Comparison of ENCODE assay signal across 14 cellular contexts in genomic region chr10:113047605-113047962, GRCh38.
A peak's percentile ranks its signal among the peaks of the same experiment; 100 is the strongest.
DNase-seq lines count a peak whose midpoint lies in the region; ATAC-seq and TF ChIP-seq lines count a peak whose summit lies in the region.
"Had no signal": no experiment of that assay in that cellular context is flagged by ENCODE, and none has a peak within 500 bp of the region (broad histone marks: within the 10 kb centered on the region; RNA-seq: fewer than 3 reads in every experiment).

No MANE protein-coding gene starts in this region.

- H3K4me1 Mint-ChIP-seq in activated naive CD8-positive, alpha-beta T cell treated with anti-CD3 and anti-CD28 coated beads for 36 hours: peaks cover 20% of the 10 kb centered on the region

- H3K9me3 ChIP-seq in adipocyte (ENCODE audit: control insufficient read depth, low read length) (no peaks in the 10 kb centered on the region), ovary (no peaks in the 10 kb centered on the region), testis (no peaks in the 10 kb centered on the region)

- H3K4me3 Mint-ChIP-seq in activated naive CD8-positive, alpha-beta T cell treated with anti-CD3 and anti-CD28 coated beads for 36 hours: no peak overlapping the region
- H3K4me3 Mint-ChIP-seq: activated CD8-positive, alpha-beta T cell treated with anti-CD3 and anti-CD28 coated beads, Interleukin-2, amount 10 ng/mL, durations not matched to agents 7 days and 5 days; T-helper 17 cell had no signal

- H3K4me1 ChIP-seq in adipocyte (ENCODE audit: control insufficient read depth, insufficient read depth, low read length) (peaks cover 75% of the 10 kb centered on the region), ovary (ENCODE audit: insufficient read depth) (peaks cover 33% of the 10 kb centered on the region), testis (peaks cover 23% of the 10 kb centered on the region)

- TF ChIP-seq CTCF in fibroblast of the aortic adventitia (IDR thresholded peaks at IDR 0.05; ENCODE audit: insufficient read depth, low read length) (no peak), ovary (IDR thresholded peaks at IDR 0.05) (no peak), testis (IDR thresholded peaks at IDR 0.05) (no peak)

- ATAC-seq in GM21723 (IDR thresholded peaks at IDR 0.05; ENCODE audit: unreplicated experiment): no peak
- ATAC-seq: activated CD8-positive, alpha-beta T cell treated with anti-CD3 and anti-CD28 coated beads, Interleukin-2, amount 10 ng/mL, durations not matched to agents 7 days and 5 days; T-helper 17 cell had no signal

- no peaks in the 10 kb centered on the region for H3K27me3 ChIP-seq in adipocyte (replicated peaks; ENCODE audit: control insufficient read depth, insufficient read depth, low read length)
- H3K27me3 ChIP-seq in ovary: no peaks in the 10 kb centered on the region
- H3K27me3 ChIP-seq in testis: no peaks in the 10 kb centered on the region

- TF ChIP-seq EP300 in ovary (IDR thresholded peaks at IDR 0.05): no peak

- H3K27ac ChIP-seq in ovary: peak overlapping the region in 1 of 2 donors; percentile 12
- no peak overlapping the region for H3K27ac ChIP-seq in testis

- H3K9me3 Mint-ChIP-seq in activated naive CD8-positive, alpha-beta T cell treated with anti-CD3 and anti-CD28 coated beads for 36 hours: no peaks in the 10 kb centered on the region

- intact Hi-C loops in ovary (cut with DNase I) (no loop called here), testis (cut with DNase I; ENCODE audit: low total_unique reads) (no loop called here)

- DNase-seq in Ammon's horn (ENCODE audit: low spot score) (peak; percentile 23), adipocyte (ENCODE audit: low read depth) (peak; percentile 36), fibroblast of the aortic adventitia (ENCODE audit: low read depth) (peak; percentile 81), ovary (peak; percentile 49 to 72 (median 61)), testis (no peak)
- DNase-seq in effector CD8-positive, alpha-beta T cell (lab: John Stamatoyannopoulos, UW): no peak
- no peak for DNase-seq in activated naive CD8-positive, alpha-beta T cell treated with anti-CD3 and anti-CD28 coated beads for 36 hours
- DNase-seq: activated CD8-positive, alpha-beta T cell treated with anti-CD3 and anti-CD28 coated beads, Interleukin-2, amount 10 ng/mL, durations not matched to agents 7 days and 5 days; activated naive CD4-positive, alpha-beta T cell treated with Interleukin-2 at 50 U/mL for 16 hours; EL; NCI-H1694 treated with DMSO at 0.1 percent for 48 hours; stimulated activated CD4-positive, alpha-beta T cell treated with anti-CD3 and anti-CD28 coated beads, Interleukin-2, amount 100 ng/mL, for 48 hours; T-helper 17 cell had no signal

- H3K4me3 ChIP-seq in adipocyte (ENCODE audit: low read length) (no peak overlapping the region), fibroblast of the aortic adventitia (ENCODE audit: low read depth, low read length) (no peak overlapping the region), ovary (no peak overlapping the region), testis (no peak overlapping the region)

- peaks cover under 1% of the 10 kb centered on the region for H3K27me3 Mint-ChIP-seq in activated naive CD8-positive, alpha-beta T cell treated with anti-CD3 and anti-CD28 coated beads for 36 hours

- WGBS in ovary, 3 donors: 2 to 4% (median 4%) methylated on average over 5 of the region's 5 CpGs
- 47 to 52% methylated on average over 5 of the region's 5 CpGs for WGBS in testis, 2 donors

- no peak overlapping the region for H3K9ac ChIP-seq in adipocyte (ENCODE audit: low read length)

- H3K36me3 ChIP-seq in adipocyte (ENCODE audit: control insufficient read depth, insufficient read depth, low read length, severe bottlenecking) (peaks cover 19% of the 10 kb centered on the region), ovary (no peaks in the 10 kb centered on the region), testis (ENCODE audit: low read depth, missing control alignments) (no peaks in the 10 kb centered on the region)

- no peaks in the 10 kb centered on the region for H3K36me3 Mint-ChIP-seq in activated naive CD8-positive, alpha-beta T cell treated with anti-CD3 and anti-CD28 coated beads for 36 hours

- TF ChIP-seq POLR2A in ovary (IDR thresholded peaks at IDR 0.05) (no peak), testis (IDR thresholded peaks at IDR 0.05) (no peak)

- no peak overlapping the region for H3K27ac Mint-ChIP-seq in activated naive CD8-positive, alpha-beta T cell treated with anti-CD3 and anti-CD28 coated beads for 36 hours
- H3K27ac Mint-ChIP-seq: activated CD8-positive, alpha-beta T cell treated with anti-CD3 and anti-CD28 coated beads, Interleukin-2, amount 10 ng/mL, durations not matched to agents 7 days and 5 days; T-helper 17 cell had no signal

Comparison
In these comparisons a context has a peak if more than half of its experiments do, and no peak if none do; other contexts are left out.
1. DNase-seq: peak in Ammon's horn (single experiment), adipocyte (single experiment), fibroblast of the aortic adventitia (single experiment) and ovary (5 of 5); none in testis (single experiment), effector CD8-positive, alpha-beta T cell (single experiment) and activated naive CD8-positive, alpha-beta T cell treated with anti-CD3 and anti-CD28 coated beads for 36 hours (single experiment).